Comparison of ENCODE assay signal across 14 cellular contexts in the genomic region with DNA sequence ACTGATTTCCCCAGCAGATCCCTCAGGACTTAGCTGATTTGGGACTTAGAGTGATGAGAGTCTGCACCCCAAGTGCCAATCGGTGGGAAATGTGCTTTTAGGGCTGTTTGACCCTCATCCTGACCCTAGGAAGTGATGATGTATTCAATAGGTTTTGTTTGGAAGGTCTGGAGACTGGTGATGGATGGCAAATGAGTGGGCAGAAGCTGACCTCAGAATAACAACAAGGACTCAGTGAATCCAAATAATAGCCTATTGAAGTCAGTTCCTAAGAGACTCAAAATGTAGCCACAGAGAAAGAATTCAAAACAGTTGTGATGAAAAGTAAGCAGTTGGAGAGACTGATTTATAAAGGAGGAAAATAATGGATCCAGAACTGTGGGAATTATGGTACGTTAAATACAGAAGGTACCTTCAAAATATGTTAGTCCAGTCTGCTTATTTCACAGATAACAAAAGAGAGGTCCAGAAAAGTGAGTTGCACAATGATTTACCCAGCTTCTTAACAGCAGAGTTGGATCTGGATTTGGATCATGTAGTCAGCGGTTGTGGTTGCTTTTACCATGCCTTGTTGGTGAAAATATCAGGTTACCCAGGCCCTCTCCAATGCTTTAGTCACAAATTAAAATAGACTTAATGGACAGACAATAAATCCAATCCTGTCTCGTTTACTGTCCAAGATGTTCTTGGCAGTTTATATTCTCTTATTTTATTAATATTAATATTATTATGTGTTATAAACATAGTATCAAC.
DNase-seq lines count a peak whose midpoint lies in the region; ATAC-seq and TF ChIP-seq lines count a peak whose summit lies in the region.
"Had no signal": no experiment of that assay in that cellular context is flagged by ENCODE, and none has a peak within 500 bp of the region (broad histone marks: within the 10 kb centered on the region; RNA-seq: fewer than 3 reads in every experiment).

No MANE protein-coding gene starts in this region.

- H3K36me3 Mint-ChIP-seq in brain, result no peaks in the 10 kb centered on the region

- H3K27me3 ChIP-seq in psoas muscle (ENCODE audit: insufficient read depth in 3 of 3, low read length in 2 of 3) (no peaks in the 10 kb centered on the region), MM.1S (replicated peaks; ENCODE audit: insufficient read depth, low read length) (no peaks in the 10 kb centered on the region)
- H3K27me3 ChIP-seq: thyroid gland had no signal

- H3K4me3 Mint-ChIP-seq in brain, result peak overlapping the region in 3 of 5 experiments; percentile 25 to 38 (median 31)
- H3K4me3 Mint-ChIP-seq: activated naive CD4-positive, alpha-beta T cell treated with anti-CD3 and anti-CD28 coated beads for 36 hours had no signal

- H3K36me3 ChIP-seq in psoas muscle (ENCODE audit: insufficient read depth in 1 of 2, low read depth in 1 of 2) (no peaks in the 10 kb centered on the region), MM.1S (replicated peaks; ENCODE audit: insufficient read depth, low read length) (no peaks in the 10 kb centered on the region)
- H3K36me3 ChIP-seq: thyroid gland had no signal

- TF ChIP-seq CTCF in brain (conservative IDR thresholded peaks at IDR 0.05) (no peak), psoas muscle (IDR thresholded peaks at IDR 0.05) (no peak), MM.1S (IDR thresholded peaks at IDR 0.05; ENCODE audit: low read length) (no peak)

- no peaks in the 10 kb centered on the region for H4K20me1 ChIP-seq in MM.1S (ENCODE audit: insufficient read depth, low read length)

- H3K4me1 ChIP-seq in psoas muscle (peaks cover 26% of the 10 kb centered on the region), MM.1S (ENCODE audit: low read length) (no peaks in the 10 kb centered on the region)
- H3K4me1 ChIP-seq: thyroid gland had no signal

- peak; percentile 84 for DNase-seq in Ammon's horn (ENCODE audit: low spot score)
- peak; percentile 37 to 85 for DNase-seq in hippocampal formation (lab: John Stamatoyannopoulos, UW)
- DNase-seq in psoas muscle, result no peak
- DNase-seq in MM.1S, result no peak
- DNase-seq in activated CD4-positive, alpha-beta T cell treated with anti-CD3 and anti-CD28 coated beads for 4 hours, result no peak
- DNase-seq in UCSD-AML1 (lab: John Stamatoyannopoulos, UW; ENCODE audit: unreplicated experiment), result no peak
- DNase-seq in activated gamma-delta T cell treated with Interleukin-2 at 50 U/mL for 16 hours, result no peak
- DNase-seq: activated naive CD4-positive, alpha-beta T cell treated with anti-CD3 and anti-CD28 coated beads for 36 hours; dermis blood vessel endothelial cell; DMS 273 treated with DMSO at 0.1 percent for 48 hours; NCI-H2107; thyroid gland had no signal

- peak overlapping the region; percentile 73 to 93 (median 87) for H3K27ac Mint-ChIP-seq in brain
- H3K27ac Mint-ChIP-seq: activated naive CD4-positive, alpha-beta T cell treated with anti-CD3 and anti-CD28 coated beads for 36 hours had no signal

- WGBS in psoas muscle, 3 donors, result 15 to 34% (median 19%) methylated on average over 4 of the region's 4 CpGs

- peak; percentile 88 to 99 (median 96) for ATAC-seq in psoas muscle

- H3K27ac ChIP-seq in psoas muscle (peak overlapping the region; percentile 69), MM.1S (ENCODE audit: low read length) (no peak overlapping the region)
- H3K27ac ChIP-seq: SK-N-MC, thyroid gland had no signal

- intact Hi-C loops in psoas muscle (cut with DNase I), result no loop called here

- H3F3A ChIP-seq in MM.1S (ENCODE audit: insufficient read depth, low read length), result no peaks in the 10 kb centered on the region

- no peak overlapping the region for H2AFZ ChIP-seq in MM.1S (ENCODE audit: low read length)

- H3K9me3 Mint-ChIP-seq in brain, result peaks cover 0 to 4% (median 0%) of the 10 kb centered on the region in 5 experiments
- H3K9me3 Mint-ChIP-seq: activated naive CD4-positive, alpha-beta T cell treated with anti-CD3 and anti-CD28 coated beads for 36 hours had no signal

- H3K9me3 ChIP-seq in psoas muscle, result no peaks in the 10 kb centered on the region
- H3K9me3 ChIP-seq in MM.1S (replicated peaks; ENCODE audit: insufficient read depth, low read length), result no peaks in the 10 kb centered on the region
- H3K9me3 ChIP-seq: thyroid gland had no signal

- H3K27me3 Mint-ChIP-seq in brain, result no peaks in the 10 kb centered on the region

- H3K9me2 ChIP-seq in MM.1S (replicated peaks; ENCODE audit: insufficient read depth, low read length), result no peaks in the 10 kb centered on the region

- no peaks in the 10 kb centered on the region for H3K79me2 ChIP-seq in MM.1S (ENCODE audit: low read length)

- peaks cover 27% of the 10 kb centered on the region for H3K4me1 Mint-ChIP-seq in brain

- no peak overlapping the region for H3K4me2 ChIP-seq in MM.1S (ENCODE audit: low read depth, low read length)

- no peak overlapping the region for H3K9ac ChIP-seq in MM.1S (ENCODE audit: low read length)

- no peak overlapping the region for H3K4me3 ChIP-seq in psoas muscle
- H3K4me3 ChIP-seq in MM.1S (ENCODE audit: low read length), result no peak overlapping the region
- H3K4me3 ChIP-seq: SK-N-MC, thyroid gland had no signal

Comparison
In these comparisons a context has a peak if more than half of its experiments do, and no peak if none do; other contexts are left out.
1. DNase-seq: peak in Ammon's horn (single experiment) and hippocampal formation (2 of 2); none in psoas muscle (0 of 2), MM.1S (single experiment), activated CD4-positive, alpha-beta T cell treated with anti-CD3 and anti-CD28 coated beads for 4 hours (0 of 2), UCSD-AML1 (single experiment) and activated gamma-delta T cell treated with Interleukin-2 at 50 U/mL for 16 hours (single experiment).